1 cellular context compared by ENCODE assay signal in the genomic region with DNA sequence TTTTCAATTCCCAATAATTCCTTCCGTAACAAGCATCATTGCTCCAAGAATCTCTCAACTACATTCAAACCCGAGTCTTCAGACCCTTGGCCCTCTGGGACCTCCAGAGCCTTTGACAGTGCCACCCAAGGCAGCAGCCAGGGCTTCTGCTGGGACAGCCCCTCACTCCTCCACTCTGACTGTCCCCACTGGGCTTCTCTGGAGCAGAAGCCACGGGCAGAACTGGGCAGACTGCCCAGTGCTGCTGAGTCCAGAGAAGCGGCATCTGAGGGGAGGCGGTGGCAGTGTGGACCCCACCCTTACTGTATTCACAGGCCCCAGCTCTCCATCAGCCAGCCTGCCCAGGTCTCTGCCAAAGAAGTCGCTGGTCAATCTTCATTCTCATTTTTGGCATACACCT.
TF ChIP-seq lines count a peak whose summit lies in the region.

No MANE protein-coding gene starts in this region.

TF ChIP-seq in SK-N-SH treated with all-trans-retinoic acid at 6 μM for 48 hours, 23 proteins besides CTCF, POLR2A, EP300 and RAD21 (continued from another document):
- TF ChIP-seq TSHZ2 (CRISPR knock-in tag; IDR thresholded peaks at IDR 0.05) (no peak), ZNF565 (CRISPR knock-in tag; conservative IDR thresholded peaks at IDR 0.05; ENCODE audit: low read depth) (no peak), ESRRG (CRISPR knock-in tag; IDR thresholded peaks at IDR 0.05) (no peak), ARNTL (CRISPR knock-in tag; IDR thresholded peaks at IDR 0.05; ENCODE audit: borderline replicate concordance, low read depth) (no peak), BACH2 (CRISPR knock-in tag; IDR thresholded peaks at IDR 0.05; ENCODE audit: borderline replicate concordance) (no peak), CSRNP3 (CRISPR knock-in tag; IDR thresholded peaks at IDR 0.05) (no peak), TCF4 (CRISPR knock-in tag; IDR thresholded peaks at IDR 0.05; ENCODE audit: borderline replicate concordance) (no peak), TOX (CRISPR knock-in tag; IDR thresholded peaks at IDR 0.05; ENCODE audit: borderline replicate concordance) (no peak), ZFP30 (CRISPR knock-in tag; IDR thresholded peaks at IDR 0.05) (no peak), ZNF8 (CRISPR knock-in tag; IDR thresholded peaks at IDR 0.05) (no peak)
- TF ChIP-seq, protein P1, sequence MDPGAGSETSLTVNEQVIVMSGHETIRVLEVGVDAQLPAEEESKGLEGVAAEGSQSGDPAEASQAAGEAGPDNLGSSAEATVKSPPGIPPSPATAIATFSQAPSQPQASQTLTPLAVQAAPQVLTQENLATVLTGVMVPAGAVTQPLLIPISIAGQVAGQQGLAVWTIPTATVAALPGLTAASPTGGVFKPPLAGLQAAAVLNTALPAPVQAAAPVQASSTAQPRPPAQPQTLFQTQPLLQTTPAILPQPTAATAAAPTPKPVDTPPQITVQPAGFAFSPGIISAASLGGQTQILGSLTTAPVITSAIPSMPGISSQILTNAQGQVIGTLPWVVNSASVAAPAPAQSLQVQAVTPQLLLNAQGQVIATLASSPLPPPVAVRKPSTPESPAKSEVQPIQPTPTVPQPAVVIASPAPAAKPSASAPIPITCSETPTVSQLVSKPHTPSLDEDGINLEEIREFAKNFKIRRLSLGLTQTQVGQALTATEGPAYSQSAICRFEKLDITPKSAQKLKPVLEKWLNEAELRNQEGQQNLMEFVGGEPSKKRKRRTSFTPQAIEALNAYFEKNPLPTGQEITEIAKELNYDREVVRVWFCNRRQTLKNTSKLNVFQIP (CRISPR knock-in tag; IDR thresholded peaks at IDR 0.05; ENCODE audit: borderline replicate concordance, low read depth): no peak
- TF ChIP-seq, protein P2, sequence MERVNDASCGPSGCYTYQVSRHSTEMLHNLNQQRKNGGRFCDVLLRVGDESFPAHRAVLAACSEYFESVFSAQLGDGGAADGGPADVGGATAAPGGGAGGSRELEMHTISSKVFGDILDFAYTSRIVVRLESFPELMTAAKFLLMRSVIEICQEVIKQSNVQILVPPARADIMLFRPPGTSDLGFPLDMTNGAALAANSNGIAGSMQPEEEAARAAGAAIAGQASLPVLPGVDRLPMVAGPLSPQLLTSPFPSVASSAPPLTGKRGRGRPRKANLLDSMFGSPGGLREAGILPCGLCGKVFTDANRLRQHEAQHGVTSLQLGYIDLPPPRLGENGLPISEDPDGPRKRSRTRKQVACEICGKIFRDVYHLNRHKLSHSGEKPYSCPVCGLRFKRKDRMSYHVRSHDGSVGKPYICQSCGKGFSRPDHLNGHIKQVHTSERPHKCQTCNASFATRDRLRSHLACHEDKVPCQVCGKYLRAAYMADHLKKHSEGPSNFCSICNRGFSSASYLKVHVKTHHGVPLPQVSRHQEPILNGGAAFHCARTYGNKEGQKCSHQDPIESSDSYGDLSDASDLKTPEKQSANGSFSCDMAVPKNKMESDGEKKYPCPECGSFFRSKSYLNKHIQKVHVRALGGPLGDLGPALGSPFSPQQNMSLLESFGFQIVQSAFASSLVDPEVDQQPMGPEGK (CRISPR knock-in tag; IDR thresholded peaks at IDR 0.05; ENCODE audit: borderline replicate concordance): no peak
- TF ChIP-seq, protein P3, sequence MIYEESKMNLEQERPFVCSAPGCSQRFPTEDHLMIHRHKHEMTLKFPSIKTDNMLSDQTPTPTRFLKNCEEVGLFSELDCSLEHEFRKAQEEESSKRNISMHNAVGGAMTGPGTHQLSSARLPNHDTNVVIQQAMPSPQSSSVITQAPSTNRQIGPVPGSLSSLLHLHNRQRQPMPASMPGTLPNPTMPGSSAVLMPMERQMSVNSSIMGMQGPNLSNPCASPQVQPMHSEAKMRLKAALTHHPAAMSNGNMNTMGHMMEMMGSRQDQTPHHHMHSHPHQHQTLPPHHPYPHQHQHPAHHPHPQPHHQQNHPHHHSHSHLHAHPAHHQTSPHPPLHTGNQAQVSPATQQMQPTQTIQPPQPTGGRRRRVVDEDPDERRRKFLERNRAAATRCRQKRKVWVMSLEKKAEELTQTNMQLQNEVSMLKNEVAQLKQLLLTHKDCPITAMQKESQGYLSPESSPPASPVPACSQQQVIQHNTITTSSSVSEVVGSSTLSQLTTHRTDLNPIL (CRISPR knock-in tag; IDR thresholded peaks at IDR 0.05; ENCODE audit: low read depth): no peak
